8 cellular contexts compared by ENCODE assay signal in the genomic region with DNA sequence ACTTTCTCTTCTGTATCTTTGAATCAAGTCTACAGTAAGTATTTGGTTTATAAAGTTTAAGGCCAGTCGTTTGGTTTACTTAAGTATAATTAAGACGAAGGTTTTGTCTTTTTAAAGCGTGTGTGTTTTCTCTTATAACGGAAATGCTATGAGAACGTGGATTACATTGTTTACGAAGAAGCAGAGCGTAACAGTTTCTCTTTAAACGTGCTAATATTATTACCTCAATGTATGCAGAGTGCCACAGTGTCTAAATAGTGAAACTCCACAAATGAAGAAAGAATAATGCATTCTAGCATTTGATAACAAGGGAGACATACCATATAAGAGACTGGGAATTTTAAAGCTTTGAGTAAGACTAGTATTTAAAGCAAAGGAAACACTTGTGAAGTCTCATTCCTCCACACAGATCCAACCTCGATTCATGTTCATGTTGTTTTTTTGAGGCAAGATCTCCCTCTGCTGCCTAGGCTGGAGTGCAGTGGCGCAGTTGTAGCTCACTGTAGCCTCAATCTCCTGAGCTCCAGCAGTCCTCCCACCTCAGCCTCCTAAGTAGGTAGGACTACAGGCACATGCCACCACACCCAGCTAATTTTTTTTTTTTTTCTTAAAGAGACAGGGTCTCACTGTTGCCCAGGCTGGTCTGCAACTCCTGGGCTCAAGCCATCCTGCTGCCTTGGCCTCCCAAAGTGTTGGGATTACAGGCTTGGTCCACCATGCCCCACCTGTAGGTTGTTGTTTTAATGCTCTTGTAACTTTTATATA. TPM values are rescaled to one million over a fixed set of nuclear protein-coding genes. Genes with fewer than 3 reads are reported as not detected.
A peak's percentile ranks its signal among the peaks of the same experiment; 100 is the strongest.
DNase-seq lines count a peak whose midpoint lies in the region; ATAC-seq and TF ChIP-seq lines count a peak whose summit lies in the region.

No MANE protein-coding gene starts in this region.

- peaks cover 15% of the 10 kb centered on the region for H3K4me1 ChIP-seq in CD8-positive, alpha-beta T cell (ENCODE audit: insufficient read depth, low read length)
- peaks cover 7% of the 10 kb centered on the region for H3K4me1 ChIP-seq in mucosa of stomach (ENCODE audit: control insufficient read depth, insufficient read depth, low read length)

- peak overlapping the region; percentile 67 for H3K27ac ChIP-seq in CD8-positive, alpha-beta T cell (ENCODE audit: low read depth, low read length)
- no peak overlapping the region for H3K27ac ChIP-seq in caudate nucleus (ENCODE audit: low read depth, low read length)

- DNase-seq in CD8-positive, alpha-beta T cell: peak in 4 of 7 experiments; percentile 12 to 37 (median 26)
- DNase-seq in HUDEP-2 (lab: John Stamatoyannopoulos, UW; ENCODE audit: unreplicated experiment in 76 of 76) (peak in 70 of 76 experiments; percentile 3 to 78 (median 52)), T-helper 22 cell (ENCODE audit: low read depth) (peak; percentile 12), dedifferentiated amniotic fluid mesenchymal stem cell (ENCODE audit: extremely low spot score) (peak; percentile 30), type B pancreatic cell (ENCODE audit: extremely low spot score, unreplicated experiment) (no peak), NCI-H128 (lab: John Stamatoyannopoulos, UW; ENCODE audit: unreplicated experiment) (no peak), caudate nucleus (lab: John Stamatoyannopoulos, UW) (no peak)

- peak overlapping the region; percentile 80 for H3K9ac ChIP-seq in mucosa of stomach (ENCODE audit: low read length)

- peak overlapping the region; percentile 91 for H3K27ac Mint-ChIP-seq in CD8-positive, alpha-beta T cell
- peak overlapping the region; percentile 82 for H3K27ac Mint-ChIP-seq in type B pancreatic cell

- peak overlapping the region; percentile 62 for H3K4me3 ChIP-seq in CD8-positive, alpha-beta T cell (ENCODE audit: low read depth, low read length)
- peak overlapping the region; percentile 87 for H3K4me3 ChIP-seq in mucosa of stomach (ENCODE audit: low read length)

- TF ChIP-seq CTCF in CD8-positive, alpha-beta T cell (IDR thresholded peaks at IDR 0.05): peak; percentile 29
- TF ChIP-seq CTCF in type B pancreatic cell (conservative IDR thresholded peaks at IDR 0.05): no peak

- peak overlapping the region; percentile 86 for H3K4me3 Mint-ChIP-seq in CD8-positive, alpha-beta T cell
- peak overlapping the region; percentile 86 for H3K4me3 Mint-ChIP-seq in type B pancreatic cell

- peaks cover 42% of the 10 kb centered on the region for H3K4me1 Mint-ChIP-seq in CD8-positive, alpha-beta T cell (ENCODE audit: low read depth)
- H3K4me1 Mint-ChIP-seq in type B pancreatic cell (ENCODE audit: unreplicated experiment): peaks cover 25% of the 10 kb centered on the region

- ATAC-seq in CD8-positive, alpha-beta T cell: no peak

- no peaks in the 10 kb centered on the region for H3K27me3 Mint-ChIP-seq in CD8-positive, alpha-beta T cell (ENCODE audit: low read depth)
- no peaks in the 10 kb centered on the region for H3K27me3 Mint-ChIP-seq in type B pancreatic cell

- no peaks in the 10 kb centered on the region for H3K27me3 ChIP-seq in CD8-positive, alpha-beta T cell (ENCODE audit: insufficient read depth, low read length)
- no peaks in the 10 kb centered on the region for H3K27me3 ChIP-seq in mucosa of stomach (ENCODE audit: control insufficient read depth, insufficient read depth, low read length)

- intact Hi-C loops in CD8-positive, alpha-beta T cell (cut with DNase I, micrococcal nuclease): loop anchor here (1.0 to 2.0 kb wide), 3 partner anchors 98 to 326 kb away; a partner anchor contains a TSS

- H3K36me3 Mint-ChIP-seq in CD8-positive, alpha-beta T cell: peaks cover 23% of the 10 kb centered on the region
- H3K36me3 Mint-ChIP-seq in type B pancreatic cell: peaks cover 17% of the 10 kb centered on the region

- POLR2A ChIA-PET in CD8-positive, alpha-beta T cell (lab: Charles Lee): interaction anchor here (0.6 to 1.4 kb wide), 5 partner anchors 10 to 240 kb away, joined by 3 to 5 read pairs (median 4); no protein-coding TSS in a partner anchor

- H3K36me3 ChIP-seq in CD8-positive, alpha-beta T cell (ENCODE audit: insufficient read depth, low read length): peaks cover 3% of the 10 kb centered on the region
- no peaks in the 10 kb centered on the region for H3K36me3 ChIP-seq in mucosa of stomach (ENCODE audit: control insufficient read depth, insufficient read depth, low read length)

- no peaks in the 10 kb centered on the region for H3K9me3 Mint-ChIP-seq in CD8-positive, alpha-beta T cell
- no peaks in the 10 kb centered on the region for H3K9me3 Mint-ChIP-seq in type B pancreatic cell

- CTCF ChIA-PET in CD8-positive, alpha-beta T cell (lab: Charles Lee): interaction anchor here (0.6 to 2.1 kb wide), 13 partner anchors 9 to 250 kb away, joined by 3 to 9 read pairs (median 4); a partner anchor contains a TSS

- H3K9me3 ChIP-seq in CD8-positive, alpha-beta T cell (ENCODE audit: low read length): no peaks in the 10 kb centered on the region
- H3K9me3 ChIP-seq in mucosa of stomach (ENCODE audit: control insufficient read depth, low read length): no peaks in the 10 kb centered on the region

RNA-seq across cellular contexts. Expression of a gene that starts 1.6 kb away (rescaled TPM):
- 10 to 100 TPM; 45.9 to 48.1 TPM for total RNA-seq in CD8-positive, alpha-beta T cell
- total RNA-seq in type B pancreatic cell (ENCODE audit: low replicate concordance): 17.0 and 19.7 TPM in 2 replicates

RNA-seq across cellular contexts. Expression of a gene that starts 47.3 kb away (rescaled TPM):
- total RNA-seq in CD8-positive, alpha-beta T cell: 10 to 100 TPM; 43.3 to 47.5 TPM
- 107 and 118 TPM in 2 replicates for total RNA-seq in type B pancreatic cell (ENCODE audit: low replicate concordance)

Comparison
In these comparisons a context has a peak if more than half of its experiments do, and no peak if none do; other contexts are left out.
1. DNase-seq: peak in CD8-positive, alpha-beta T cell (4 of 7), HUDEP-2 (70 of 76), T-helper 22 cell (single experiment) and dedifferentiated amniotic fluid mesenchymal stem cell (single experiment); none in type B pancreatic cell (single experiment), NCI-H128 (single experiment) and caudate nucleus (0 of 61).